29 cellular contexts compared by ENCODE assay signal in the genomic region with DNA sequence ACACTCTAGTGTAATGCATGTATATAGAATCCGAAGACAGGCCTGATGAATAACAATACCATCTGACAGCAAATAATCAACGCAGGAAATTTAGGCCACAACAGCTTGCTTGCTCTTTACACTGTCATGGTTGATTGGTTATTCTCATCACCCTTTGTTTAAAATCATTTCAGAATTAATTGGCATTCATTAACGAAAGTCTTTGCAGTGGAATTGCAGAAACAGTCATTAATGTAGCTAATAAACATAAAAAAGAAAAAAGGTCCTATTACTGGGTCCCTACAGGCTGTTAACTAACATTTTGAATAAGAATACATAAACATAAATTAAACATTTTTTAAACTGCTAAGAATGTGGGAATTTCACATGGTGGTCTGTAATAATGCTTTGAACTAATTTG.
"Had no signal": no experiment of that assay in that cellular context is flagged by ENCODE, and none has a peak within 500 bp of the region (broad histone marks: within the 10 kb centered on the region; RNA-seq: fewer than 3 reads in every experiment).

No MANE protein-coding gene starts in this region.

- H3K79me2 ChIP-seq: hepatocyte had no signal

- H3K4me3 Mint-ChIP-seq: dendritic cell treated with granulocyte-macrophage colony-stimulating factor and Interleukin-4, amounts not matched to agents 40 ng/mL and 50 ng/mL, for 4 days; endodermal cell; mesothelial cell of epicardium; naive B cell; nephron; neural progenitor cell; stimulated activated memory B cell treated with anti-CD40 and anti-IgM and Interleukin-4, amounts not matched to agents 10 μg/mL and 1 μg/mL and 100 μg/mL, for 72 hours; type B pancreatic cell had no signal

- H2AFZ ChIP-seq: hepatocyte, neural progenitor cell had no signal

- H3K4me2 ChIP-seq: hepatocyte, neural progenitor cell had no signal

- H3K27ac Mint-ChIP-seq: dendritic cell treated with granulocyte-macrophage colony-stimulating factor and Interleukin-4, amounts not matched to agents 40 ng/mL and 50 ng/mL, for 4 days; endodermal cell; mesothelial cell of epicardium; naive B cell; nephron; neural progenitor cell; stimulated activated memory B cell treated with anti-CD40 and anti-IgM and Interleukin-4, amounts not matched to agents 10 μg/mL and 1 μg/mL and 100 μg/mL, for 72 hours; type B pancreatic cell had no signal

- H3K4me1 Mint-ChIP-seq: endodermal cell, mesothelial cell of epicardium, nephron, neural progenitor cell had no signal

- ATAC-seq: esophagus mucosa; gastrocnemius medialis; heart left ventricle; left cardiac atrium; left lung; mucosa of descending colon; right cardiac atrium; stimulated activated memory B cell treated with anti-CD40 and anti-IgM and Interleukin-4, amounts not matched to agents 10 μg/mL and 1 μg/mL and 100 μg/mL, for 72 hours; stimulated activated naive CD8-positive, alpha-beta T cell treated with anti-CD3 and anti-CD28 coated beads, Interleukin-15, Interleukin-2, amounts not matched to agents 100 U/mL and 50 U/mL, for 24 hours had no signal

- H3K4me3 ChIP-seq: colonic mucosa, gastrocnemius medialis, heart left ventricle, hepatocyte, left lung, mucosa of descending colon, neural progenitor cell, prostate gland, sigmoid colon, testis, tibial artery had no signal

- H3K27me3 Mint-ChIP-seq: dendritic cell treated with granulocyte-macrophage colony-stimulating factor and Interleukin-4, amounts not matched to agents 40 ng/mL and 50 ng/mL, for 4 days; naive B cell; type B pancreatic cell had no signal

- H3K9me3 ChIP-seq: colonic mucosa, gastrocnemius medialis, heart left ventricle, left lung, mucosa of descending colon, prostate gland, sigmoid colon, testis, tibial artery had no signal

- H3K36me3 ChIP-seq: colonic mucosa, gastrocnemius medialis, heart left ventricle, left lung, neural progenitor cell, prostate gland, sigmoid colon, tibial artery had no signal

- H3K36me3 Mint-ChIP-seq: mesothelial cell of epicardium; naive B cell; neural progenitor cell; stimulated activated memory B cell treated with anti-CD40 and anti-IgM and Interleukin-4, amounts not matched to agents 10 μg/mL and 1 μg/mL and 100 μg/mL, for 72 hours; type B pancreatic cell had no signal

- H3K27ac ChIP-seq: colonic mucosa, epithelial cell of prostate, gastrocnemius medialis, heart left ventricle, hepatocyte, left lung, neural progenitor cell, prostate gland, sigmoid colon, testis, tibial artery had no signal

- H3K4me1 ChIP-seq: colonic mucosa, gastrocnemius medialis, heart left ventricle, left lung, neural progenitor cell, prostate gland, sigmoid colon, testis, tibial artery had no signal

- DNase-seq: colonic mucosa; effector CD8-positive, alpha-beta T cell; endodermal cell; foreskin fibroblast; gastrocnemius medialis; heart left ventricle; left cardiac atrium; left lung; mesenchymal stem cell; mucosa of descending colon; naive B cell; right cardiac atrium; sigmoid colon; stimulated activated CD4-positive, alpha-beta T cell treated with anti-CD3 and anti-CD28 coated beads, Interleukin-2, amount 100 ng/mL, for 24 hours; stimulated activated CD4-positive, alpha-beta T cell treated with anti-CD3 and anti-CD28 coated beads, Interleukin-4, amount 100 ng/mL, for 24 hours; stimulated activated naive CD8-positive, alpha-beta T cell treated with anti-CD3 and anti-CD28 coated beads, Interleukin-15, Interleukin-2, amounts not matched to agents 100 U/mL and 50 U/mL, for 24 hours; substantia nigra; testis; tibial artery had no signal

- H3K9me3 Mint-ChIP-seq: dendritic cell treated with granulocyte-macrophage colony-stimulating factor and Interleukin-4, amounts not matched to agents 40 ng/mL and 50 ng/mL, for 4 days; stimulated activated memory B cell treated with anti-CD40 and anti-IgM and Interleukin-4, amounts not matched to agents 10 μg/mL and 1 μg/mL and 100 μg/mL, for 72 hours; type B pancreatic cell had no signal

- H3K27me3 ChIP-seq: colonic mucosa, gastrocnemius medialis, hepatocyte, left lung, neural progenitor cell, sigmoid colon, testis, tibial artery had no signal

- H3K9ac ChIP-seq: neural progenitor cell had no signal
